ENCODE assay signal across 8 cellular contexts in genomic region chr6:166097914-166098522, GRCh38.
A peak's percentile ranks its signal among the peaks of the same experiment; 100 is the strongest.
DNase-seq lines count a peak whose midpoint lies in the region; ATAC-seq, FAIRE-seq and TF ChIP-seq lines count a peak whose summit lies in the region.

No MANE protein-coding gene starts in this region.

- H3K27ac ChIP-seq in small intestine (ENCODE audit: low read depth in 1 of 2, low read length in 1 of 2), result no peak overlapping the region

- peaks cover 5 to 39% (median 15%) of the 10 kb centered on the region in 3 donors for H3K27me3 Mint-ChIP-seq in immature natural killer cell (ENCODE audit: low read depth in 3 of 3)

- no peaks in the 10 kb centered on the region for H3K36me3 ChIP-seq in small intestine (ENCODE audit: control insufficient read depth in 2 of 2, insufficient read depth in 2 of 2, low read length in 2 of 2)

- DNase-seq in AG09309 (ENCODE audit: low read depth) (no peak), T-helper 9 cell (peak; percentile 17), brain pericyte (ENCODE audit: low read depth, low spot score) (peak; percentile 59), immature natural killer cell (peak; percentile 23 to 45 (median 24)), small intestine (peak; percentile 55), DMS79 treated with DMSO at 0.1 percent for 48 hours (lab: John Stamatoyannopoulos, UW) (no peak)

- H3K27me3 ChIP-seq in small intestine (ENCODE audit: control insufficient read depth in 2 of 2, insufficient read depth in 2 of 2, low read length in 2 of 2), result no peaks in the 10 kb centered on the region

- H3K4me1 ChIP-seq in small intestine (ENCODE audit: control insufficient read depth in 2 of 2, insufficient read depth in 1 of 2, low read depth in 1 of 2, low read length in 1 of 2), result no peaks in the 10 kb centered on the region

- H3K27ac Mint-ChIP-seq in immature natural killer cell, result no peak overlapping the region

- peaks cover 0 to 6% (median 0%) of the 10 kb centered on the region in 3 donors for H3K36me3 Mint-ChIP-seq in immature natural killer cell

- peaks cover 1 to 15% (median 6%) of the 10 kb centered on the region in 6 donors for H3K9me3 Mint-ChIP-seq in immature natural killer cell

- ATAC-seq in GM19023 (IDR thresholded peaks at IDR 0.05; ENCODE audit: unreplicated experiment), result peak; percentile 74
- peak; percentile 87 for ATAC-seq in HG03457 (IDR thresholded peaks at IDR 0.05; ENCODE audit: unreplicated experiment)

- TF ChIP-seq CTCF in AG09309 (IDR thresholded peaks at IDR 0.05; ENCODE audit: control insufficient read depth, insufficient read depth, low read depth, low read length, missing control alignments), result peak; percentile 90

- H3K4me3 ChIP-seq in AG09309 (ENCODE audit: control insufficient read depth, low read depth, low read length) (peak overlapping the region; percentile 36), small intestine (ENCODE audit: low read depth in 1 of 2, low read length in 2 of 2) (no peak overlapping the region)

- FAIRE-seq in small intestine (lab: Jason Lieb, UNC), result no peak

- 33 to 39% (median 33%) methylated on average over 19 of the region's 19 CpGs for WGBS in small intestine, 3 donors

- H3K4me1 Mint-ChIP-seq in immature natural killer cell, result no peaks in the 10 kb centered on the region

- no peaks in the 10 kb centered on the region for H3K9me3 ChIP-seq in small intestine (ENCODE audit: control insufficient read depth, low read depth)

- H3K4me3 Mint-ChIP-seq in immature natural killer cell, result peak overlapping the region in 2 of 5 donors; percentile 22 to 39

Comparison
In these comparisons a context has a peak if more than half of its experiments do, and no peak if none do; other contexts are left out.
1. DNase-seq: peak in T-helper 9 cell (single experiment), brain pericyte (single experiment), immature natural killer cell (3 of 3) and small intestine (single experiment); none in AG09309 (single experiment) and DMS79 treated with DMSO at 0.1 percent for 48 hours (single experiment).